ENCODE assay signal across 8 cellular contexts in genomic region chr5:148957591-148958202, GRCh38.
DNase-seq lines count a peak whose midpoint lies in the region; ATAC-seq and TF ChIP-seq lines count a peak whose summit lies in the region.

No MANE protein-coding gene starts in this region.

- TF ChIP-seq CTCF in foreskin keratinocyte (conservative IDR thresholded peaks at IDR 0.05): peak; percentile 95
- peak; percentile 93 for TF ChIP-seq CTCF in smooth muscle cell (IDR thresholded peaks at IDR 0.05; ENCODE audit: borderline replicate concordance, insufficient read depth, poor library complexity, severe bottlenecking)

- H3F3A ChIP-seq in smooth muscle cell (ENCODE audit: low read depth): no peaks in the 10 kb centered on the region

- H3K27me3 ChIP-seq in foreskin keratinocyte (no peaks in the 10 kb centered on the region), smooth muscle cell (ENCODE audit: low read depth) (peaks cover 8% of the 10 kb centered on the region)

- peaks cover 17% of the 10 kb centered on the region for H3K4me1 ChIP-seq in foreskin keratinocyte
- H3K4me1 ChIP-seq in smooth muscle cell (ENCODE audit: low read depth): no peaks in the 10 kb centered on the region

- DNase-seq in COR-L47 (lab: John Stamatoyannopoulos, UW) (peak; percentile 69), NCI-H69 (lab: John Stamatoyannopoulos, UW) (peak; percentile 91), foreskin keratinocyte (no peak), smooth muscle cell (lab: John Stamatoyannopoulos, UW; ENCODE audit: unreplicated experiment) (no peak), globus pallidus (ENCODE audit: low spot score) (no peak)
- DNase-seq in activated CD8-positive, alpha-beta memory T cell treated with anti-CD3 and anti-CD28 coated beads, Interleukin-2, amount 50 U/mL, for 48 hours: peak; percentile 69

- H3K36me3 ChIP-seq in smooth muscle cell (ENCODE audit: low read depth): no peaks in the 10 kb centered on the region

- no peaks in the 10 kb centered on the region for H3K9me3 ChIP-seq in smooth muscle cell (replicated peaks; ENCODE audit: low read depth)

- H2AFZ ChIP-seq in smooth muscle cell (ENCODE audit: low read depth): no peak overlapping the region

- H3K4me2 ChIP-seq in smooth muscle cell: no peak overlapping the region

- H3K27ac ChIP-seq in foreskin keratinocyte (peak overlapping the region; percentile 1), smooth muscle cell (ENCODE audit: low read depth) (no peak overlapping the region)

- H3K4me3 ChIP-seq in smooth muscle cell: no peak overlapping the region

- H3K9ac ChIP-seq in smooth muscle cell (ENCODE audit: low read depth): no peak overlapping the region

- 6% methylated on average over 3 of the region's 3 CpGs for WGBS in smooth muscle cell (ENCODE audit: low lambda C conversion rate)

- no peaks in the 10 kb centered on the region for H3K79me2 ChIP-seq in smooth muscle cell (ENCODE audit: low read depth)

- H4K20me1 ChIP-seq in smooth muscle cell (ENCODE audit: low read depth): no peaks in the 10 kb centered on the region

- ATAC-seq in GM21515 (IDR thresholded peaks at IDR 0.05; ENCODE audit: unreplicated experiment) (peak; percentile 68), foreskin keratinocyte (peak; percentile 54), HG03108 (IDR thresholded peaks at IDR 0.05; ENCODE audit: unreplicated experiment) (no peak)

Comparison
In these comparisons a context has a peak if more than half of its experiments do, and no peak if none do; other contexts are left out.
1. DNase-seq: peak in COR-L47 (single experiment), NCI-H69 (single experiment) and activated CD8-positive, alpha-beta memory T cell treated with anti-CD3 and anti-CD28 coated beads, Interleukin-2, amount 50 U/mL, for 48 hours (single experiment); none in foreskin keratinocyte (0 of 2), smooth muscle cell (single experiment) and globus pallidus (single experiment).